In the genomic region with DNA sequence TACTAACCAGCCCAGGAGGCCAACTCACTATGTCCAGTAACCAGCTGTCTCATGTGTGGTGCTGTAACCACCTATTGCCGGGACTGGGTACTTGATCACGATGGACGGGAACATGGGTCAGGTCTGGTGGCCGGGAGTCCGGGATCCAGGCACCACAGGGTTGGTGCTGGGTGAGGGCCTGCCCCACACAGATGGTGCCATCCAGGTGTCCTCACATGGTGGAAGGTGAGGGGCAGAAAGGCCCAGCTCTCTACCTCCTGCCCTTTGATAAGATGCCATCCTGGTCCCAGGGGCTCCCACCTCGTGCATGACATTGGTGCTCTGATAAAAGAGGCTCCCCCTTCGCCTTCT, we compare ENCODE assay signal across 19 cellular contexts.
"Had no signal": no experiment of that assay in that cellular context is flagged by ENCODE, and none has a peak within 500 bp of the region (broad histone marks: within the 10 kb centered on the region; RNA-seq: fewer than 3 reads in every experiment).

No MANE protein-coding gene starts in this region.

- ATAC-seq: activated CD8-positive, alpha-beta T cell treated with anti-CD3 and anti-CD28 coated beads, Interleukin-2, amount 10 ng/mL, durations not matched to agents 7 days and 5 days; naive thymus-derived CD8-positive, alpha-beta T cell; stimulated activated naive CD8-positive, alpha-beta T cell treated with anti-CD3 and anti-CD28 coated beads, Interleukin-15, Interleukin-2, amounts not matched to agents 100 U/mL and 50 U/mL, for 24 hours; T-cell had no signal

- H3K9me3 ChIP-seq: ascending aorta had no signal

- DNase-seq: activated B cell treated with CpG ODN at 0.5 μM for 24 hours; activated CD4-positive, alpha-beta T cell treated with anti-CD3 and anti-CD28 coated beads, Interleukin-2, amount 10 ng/mL, durations not matched to agents 7 days and 5 days; activated CD8-positive, alpha-beta T cell treated with anti-CD3 and anti-CD28 coated beads, Interleukin-2, amount 10 ng/mL, durations not matched to agents 7 days and 5 days; activated naive CD4-positive, alpha-beta T cell treated with anti-CD3 and anti-CD28 coated beads, Interleukin-2, amount 50 U/mL, for 16 hours; activated T-cell treated with anti-CD3 and anti-CD28 coated beads, Interleukin-2, amount 50 U/mL, for 24 hours; effector CD4-positive, alpha-beta T cell; mesendoderm; stimulated activated CD4-positive, alpha-beta T cell treated with anti-CD3 and anti-CD28 coated beads, Interleukin-12 subunit alpha, Interleukin-12 subunit beta, amount 100 ng/mL, for 4 hours; stimulated activated CD4-positive, alpha-beta T cell treated with anti-CD3 and anti-CD28 coated beads, Interleukin-1b, Interleukin-23, amount 100 ng/mL, for 48 hours; stimulated activated naive CD8-positive, alpha-beta T cell treated with anti-CD3 and anti-CD28 coated beads, Interleukin-15, Interleukin-2, amounts not matched to agents 100 U/mL and 50 U/mL, for 24 hours; substantia nigra; T-cell; trophoblast cell had no signal

- FAIRE-seq: frontal cortex, keratinocyte had no signal

- H3K36me3 Mint-ChIP-seq: naive thymus-derived CD8-positive, alpha-beta T cell; T-cell had no signal

- H3K27ac Mint-ChIP-seq: activated B cell treated with CpG ODN at 0.5 μM for 24 hours; activated CD4-positive, alpha-beta T cell treated with anti-CD3 and anti-CD28 coated beads, Interleukin-2, amount 10 ng/mL, durations not matched to agents 7 days and 5 days; activated CD8-positive, alpha-beta T cell treated with anti-CD3 and anti-CD28 coated beads, Interleukin-2, amount 10 ng/mL, durations not matched to agents 7 days and 5 days; activated T-cell treated with anti-CD3 and anti-CD28 coated beads, Interleukin-2, amount 50 U/mL, for 24 hours; activated T-helper 2 cell treated with anti-CD3 and anti-CD28 coated beads, Interferon-gamma antibody, Interleukin-2, Interleukin-4, amounts not matched to agents 10 μg/mL and 5 μg/mL and 100 μg/mL, durations not matched to agents 14 hours and 24 hours and 36 hours; naive thymus-derived CD8-positive, alpha-beta T cell; T-cell had no signal

- H3K4me1 Mint-ChIP-seq: activated B cell treated with CpG ODN at 0.5 μM for 24 hours; activated CD4-positive, alpha-beta T cell treated with anti-CD3 and anti-CD28 coated beads, Interleukin-2, amount 10 ng/mL, durations not matched to agents 7 days and 5 days; T-cell had no signal

- H3K27me3 Mint-ChIP-seq: activated CD4-positive, alpha-beta T cell treated with anti-CD3 and anti-CD28 coated beads, Interleukin-2, amount 10 ng/mL, durations not matched to agents 7 days and 5 days had no signal

- H3K27me3 ChIP-seq: ascending aorta had no signal

- H3K4me1 ChIP-seq: ascending aorta, parathyroid adenoma had no signal

- H3K9me3 Mint-ChIP-seq: activated B cell treated with CpG ODN at 0.5 μM for 24 hours; activated CD4-positive, alpha-beta T cell treated with anti-CD3 and anti-CD28 coated beads, Interleukin-2, amount 10 ng/mL, durations not matched to agents 7 days and 5 days; activated T-cell treated with anti-CD3 and anti-CD28 coated beads, Interleukin-2, amount 50 U/mL, for 24 hours; activated T-helper 2 cell treated with anti-CD3 and anti-CD28 coated beads, Interferon-gamma antibody, Interleukin-2, Interleukin-4, amounts not matched to agents 10 μg/mL and 5 μg/mL and 100 μg/mL, durations not matched to agents 14 hours and 24 hours and 36 hours; naive thymus-derived CD8-positive, alpha-beta T cell; T-cell had no signal

- H3K4me3 ChIP-seq: ascending aorta had no signal

- H3K36me3 ChIP-seq: ascending aorta had no signal

- H3K27ac ChIP-seq: ascending aorta, parathyroid adenoma had no signal

- H3K4me3 Mint-ChIP-seq: activated B cell treated with CpG ODN at 0.5 μM for 24 hours; activated CD4-positive, alpha-beta T cell treated with anti-CD3 and anti-CD28 coated beads, Interleukin-2, amount 10 ng/mL, durations not matched to agents 7 days and 5 days; activated CD8-positive, alpha-beta T cell treated with anti-CD3 and anti-CD28 coated beads, Interleukin-2, amount 10 ng/mL, durations not matched to agents 7 days and 5 days; activated T-cell treated with anti-CD3 and anti-CD28 coated beads, Interleukin-2, amount 50 U/mL, for 24 hours; naive thymus-derived CD8-positive, alpha-beta T cell; T-cell had no signal
